Comparison of ENCODE assay signal across 1 cellular context in the genomic region with DNA sequence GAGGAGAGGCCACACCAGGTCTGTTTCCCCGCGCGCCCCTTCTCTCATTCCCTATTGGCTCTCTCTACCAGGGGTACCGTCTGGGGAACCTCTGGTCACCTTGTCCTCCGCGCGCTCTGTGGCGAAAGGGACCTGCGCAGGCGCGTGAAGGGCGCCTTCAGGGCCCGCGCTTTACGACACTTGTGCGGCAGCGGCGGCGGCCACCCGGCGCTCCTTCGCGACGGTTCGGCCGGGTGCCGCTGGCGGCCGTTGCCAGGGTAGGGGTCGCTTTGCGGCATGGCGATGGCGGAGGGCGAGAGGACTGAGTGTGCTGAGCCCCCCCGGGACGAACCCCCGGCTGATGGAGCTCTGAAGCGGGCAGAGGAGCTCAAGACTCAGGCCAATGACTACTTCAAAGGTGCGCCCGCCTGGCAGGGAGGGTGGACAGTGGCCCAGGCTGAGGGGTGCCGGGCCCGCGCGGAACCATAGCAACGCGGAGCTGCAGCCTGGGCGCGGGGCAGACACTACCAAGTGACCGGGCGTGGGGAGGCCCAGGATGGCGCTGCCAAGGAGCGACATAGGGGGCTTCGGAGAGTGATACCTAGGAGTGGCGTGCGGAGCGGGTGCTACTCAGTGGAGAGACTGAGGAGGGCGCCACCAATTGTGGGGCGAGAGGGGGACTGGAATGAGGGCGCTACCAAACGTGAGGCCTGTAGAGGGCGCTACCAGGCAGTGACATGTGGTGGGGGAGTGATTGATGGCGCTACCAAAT.
A peak's percentile ranks its signal among the peaks of the same experiment; 100 is the strongest.
TF ChIP-seq lines count a peak whose summit lies in the region.

A gene with protein sequence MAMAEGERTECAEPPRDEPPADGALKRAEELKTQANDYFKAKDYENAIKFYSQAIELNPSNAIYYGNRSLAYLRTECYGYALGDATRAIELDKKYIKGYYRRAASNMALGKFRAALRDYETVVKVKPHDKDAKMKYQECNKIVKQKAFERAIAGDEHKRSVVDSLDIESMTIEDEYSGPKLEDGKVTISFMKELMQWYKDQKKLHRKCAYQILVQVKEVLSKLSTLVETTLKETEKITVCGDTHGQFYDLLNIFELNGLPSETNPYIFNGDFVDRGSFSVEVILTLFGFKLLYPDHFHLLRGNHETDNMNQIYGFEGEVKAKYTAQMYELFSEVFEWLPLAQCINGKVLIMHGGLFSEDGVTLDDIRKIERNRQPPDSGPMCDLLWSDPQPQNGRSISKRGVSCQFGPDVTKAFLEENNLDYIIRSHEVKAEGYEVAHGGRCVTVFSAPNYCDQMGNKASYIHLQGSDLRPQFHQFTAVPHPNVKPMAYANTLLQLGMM (plus strand): TSS at position 267 of the 751 bp plus-strand sequence. CDS start 10 bp downstream, at position 277.

TF ChIP-seq in HepG2, 621 proteins besides CTCF, POLR2A, EP300 and RAD21 (continued from another document and continues in another):
- TF ChIP-seq HMGXB3 (CRISPR knock-in tag; IDR thresholded peaks at IDR 0.05; ENCODE audit: borderline replicate concordance): 0 out of 2 replicates have a peak, but pooled peaks have one; percentile 49
- TF ChIP-seq ZNF749 (CRISPR knock-in tag; IDR thresholded peaks at IDR 0.05; ENCODE audit: borderline replicate concordance): 0 out of 2 replicates have a peak, but pooled peaks have one; percentile 57
- TF ChIP-seq, protein P1, sequence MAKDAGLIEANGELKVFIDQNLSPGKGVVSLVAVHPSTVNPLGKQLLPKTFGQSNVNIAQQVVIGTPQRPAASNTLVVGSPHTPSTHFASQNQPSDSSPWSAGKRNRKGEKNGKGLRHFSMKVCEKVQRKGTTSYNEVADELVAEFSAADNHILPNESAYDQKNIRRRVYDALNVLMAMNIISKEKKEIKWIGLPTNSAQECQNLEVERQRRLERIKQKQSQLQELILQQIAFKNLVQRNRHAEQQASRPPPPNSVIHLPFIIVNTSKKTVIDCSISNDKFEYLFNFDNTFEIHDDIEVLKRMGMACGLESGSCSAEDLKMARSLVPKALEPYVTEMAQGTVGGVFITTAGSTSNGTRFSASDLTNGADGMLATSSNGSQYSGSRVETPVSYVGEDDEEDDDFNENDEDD (CRISPR knock-in tag; IDR thresholded peaks at IDR 0.05; ENCODE audit: borderline replicate concordance): peak; percentile 63; the same call in 1 of the 2 replicates
- TF ChIP-seq ZNF510 (CRISPR knock-in tag; IDR thresholded peaks at IDR 0.05; ENCODE audit: low read depth): peak; percentile 61; the same call in 1 of the 2 replicates
- TF ChIP-seq, protein P2, sequence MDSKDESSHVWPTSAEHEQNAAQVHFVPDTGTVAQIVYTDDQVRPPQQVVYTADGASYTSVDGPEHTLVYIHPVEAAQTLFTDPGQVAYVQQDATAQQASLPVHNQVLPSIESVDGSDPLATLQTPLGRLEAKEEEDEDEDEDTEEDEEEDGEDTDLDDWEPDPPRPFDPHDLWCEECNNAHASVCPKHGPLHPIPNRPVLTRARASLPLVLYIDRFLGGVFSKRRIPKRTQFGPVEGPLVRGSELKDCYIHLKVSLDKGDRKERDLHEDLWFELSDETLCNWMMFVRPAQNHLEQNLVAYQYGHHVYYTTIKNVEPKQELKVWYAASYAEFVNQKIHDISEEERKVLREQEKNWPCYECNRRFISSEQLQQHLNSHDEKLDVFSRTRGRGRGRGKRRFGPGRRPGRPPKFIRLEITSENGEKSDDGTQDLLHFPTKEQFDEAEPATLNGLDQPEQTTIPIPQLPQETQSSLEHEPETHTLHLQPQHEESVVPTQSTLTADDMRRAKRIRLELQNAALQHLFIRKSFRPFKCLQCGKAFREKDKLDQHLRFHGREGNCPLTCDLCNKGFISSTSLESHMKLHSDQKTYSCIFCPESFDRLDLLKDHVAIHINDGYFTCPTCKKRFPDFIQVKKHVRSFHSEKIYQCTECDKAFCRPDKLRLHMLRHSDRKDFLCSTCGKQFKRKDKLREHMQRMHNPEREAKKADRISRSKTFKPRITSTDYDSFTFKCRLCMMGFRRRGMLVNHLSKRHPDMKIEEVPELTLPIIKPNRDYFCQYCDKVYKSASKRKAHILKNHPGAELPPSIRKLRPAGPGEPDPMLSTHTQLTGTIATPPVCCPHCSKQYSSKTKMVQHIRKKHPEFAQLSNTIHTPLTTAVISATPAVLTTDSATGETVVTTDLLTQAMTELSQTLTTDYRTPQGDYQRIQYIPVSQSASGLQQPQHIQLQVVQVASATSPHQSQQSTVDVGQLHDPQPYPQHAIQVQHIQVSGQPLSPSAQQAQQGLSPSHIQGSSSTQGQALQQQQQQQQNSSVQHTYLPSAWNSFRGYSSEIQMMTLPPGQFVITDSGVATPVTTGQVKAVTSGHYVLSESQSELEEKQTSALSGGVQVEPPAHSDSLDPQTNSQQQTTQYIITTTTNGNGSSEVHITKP (CRISPR knock-in tag; IDR thresholded peaks at IDR 0.05; ENCODE audit: low read depth): peak; percentile 94
- peak; percentile 74; the same call in 1 of the 2 replicates for TF ChIP-seq NR2C2 (CRISPR knock-in tag; IDR thresholded peaks at IDR 0.05; ENCODE audit: borderline replicate concordance)
- TF ChIP-seq, protein P3, sequence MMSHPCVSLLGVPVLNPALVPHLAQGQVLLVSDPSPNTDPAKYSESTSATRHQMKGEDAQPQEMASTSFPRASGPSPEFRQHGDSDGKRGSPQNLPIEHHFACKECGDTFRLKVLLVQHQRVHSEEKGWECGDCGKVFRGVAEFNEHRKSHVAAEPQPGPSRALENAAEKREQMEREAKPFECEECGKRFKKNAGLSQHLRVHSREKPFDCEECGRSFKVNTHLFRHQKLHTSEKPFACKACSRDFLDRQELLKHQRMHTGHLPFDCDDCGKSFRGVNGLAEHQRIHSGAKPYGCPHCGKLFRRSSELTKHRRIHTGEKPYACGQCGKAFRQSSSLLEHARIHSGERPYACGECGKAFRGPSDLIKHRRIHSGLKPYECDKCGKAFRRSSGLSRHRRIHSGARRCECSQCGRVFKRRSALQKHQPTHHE (CRISPR knock-in tag; IDR thresholded peaks at IDR 0.05; ENCODE audit: borderline replicate concordance): 0 out of 2 replicates have a peak, but pooled peaks have one; percentile 33
- peak; percentile 87 for TF ChIP-seq POLR2G (IDR thresholded peaks at IDR 0.05; ENCODE audit: low read depth, low read length)
- TF ChIP-seq HNF1B (CRISPR knock-in tag; IDR thresholded peaks at IDR 0.05): peak; percentile 72
- 0 out of 2 replicates have a peak, but pooled peaks have one; percentile 62 for TF ChIP-seq EEA1 (CRISPR knock-in tag; IDR thresholded peaks at IDR 0.05; ENCODE audit: borderline replicate concordance)
- peak; percentile 84 for TF ChIP-seq RBM39 (IDR thresholded peaks at IDR 0.05; ENCODE audit: low read depth, low read length, poor library complexity, severe bottlenecking)
- TF ChIP-seq FOXK1 (CRISPR knock-in tag; IDR thresholded peaks at IDR 0.05; ENCODE audit: borderline replicate concordance, low read depth): peak; percentile 13; the same call in 1 of the 2 replicates
- TF ChIP-seq ATF2 (CRISPR knock-in tag; IDR thresholded peaks at IDR 0.05): peak; percentile 32; the same call in 1 of the 2 replicates
- TF ChIP-seq SIN3A (IDR thresholded peaks at IDR 0.05; ENCODE audit: borderline replicate concordance, low read depth, low read length): 0 out of 2 replicates have a peak, but pooled peaks have one; percentile 66
- TF ChIP-seq CBX5 (CRISPR knock-in tag; IDR thresholded peaks at IDR 0.05; ENCODE audit: borderline replicate concordance): peak; percentile 45; the same call in 1 of the 2 replicates
- TF ChIP-seq ZNF558 (CRISPR knock-in tag; IDR thresholded peaks at IDR 0.05; ENCODE audit: borderline replicate concordance): peak; percentile 90; the same call in 1 of the 2 replicates
- TF ChIP-seq ZNF781 (CRISPR knock-in tag; IDR thresholded peaks at IDR 0.05; ENCODE audit: borderline replicate concordance, not compliant biosample characterization): peak; percentile 24
- TF ChIP-seq NFYB (CRISPR knock-in tag; IDR thresholded peaks at IDR 0.05): peak; percentile 69
- TF ChIP-seq, protein P4, sequence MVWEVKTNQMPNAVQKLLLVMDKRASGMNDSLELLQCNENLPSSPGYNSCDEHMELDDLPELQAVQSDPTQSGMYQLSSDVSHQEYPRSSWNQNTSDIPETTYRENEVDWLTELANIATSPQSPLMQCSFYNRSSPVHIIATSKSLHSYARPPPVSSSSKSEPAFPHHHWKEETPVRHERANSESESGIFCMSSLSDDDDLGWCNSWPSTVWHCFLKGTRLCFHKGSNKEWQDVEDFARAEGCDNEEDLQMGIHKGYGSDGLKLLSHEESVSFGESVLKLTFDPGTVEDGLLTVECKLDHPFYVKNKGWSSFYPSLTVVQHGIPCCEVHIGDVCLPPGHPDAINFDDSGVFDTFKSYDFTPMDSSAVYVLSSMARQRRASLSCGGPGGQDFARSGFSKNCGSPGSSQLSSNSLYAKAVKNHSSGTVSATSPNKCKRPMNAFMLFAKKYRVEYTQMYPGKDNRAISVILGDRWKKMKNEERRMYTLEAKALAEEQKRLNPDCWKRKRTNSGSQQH (CRISPR knock-in tag; IDR thresholded peaks at IDR 0.05; ENCODE audit: low read depth): no peak
- 0 out of 2 replicates have a peak, but pooled peaks have one; percentile 39 for TF ChIP-seq ZNF44 (CRISPR knock-in tag; IDR thresholded peaks at IDR 0.05)
- TF ChIP-seq PHF21A (CRISPR knock-in tag; IDR thresholded peaks at IDR 0.05): peak; percentile 70
- peak; percentile 85; the same call in 1 of the 2 replicates for TF ChIP-seq ZNF784 (CRISPR knock-in tag; IDR thresholded peaks at IDR 0.05; ENCODE audit: borderline replicate concordance)
- TF ChIP-seq ZNF883 (CRISPR knock-in tag; IDR thresholded peaks at IDR 0.05; ENCODE audit: not compliant biosample characterization): peak; percentile 64
- peak; percentile 68 for TF ChIP-seq ASH2L (IDR thresholded peaks at IDR 0.05; ENCODE audit: insufficient read length, low read depth, low read length)
- no peak for TF ChIP-seq RARG (CRISPR knock-in tag; IDR thresholded peaks at IDR 0.05; ENCODE audit: low read depth)
- 0 out of 2 replicates have a peak, but pooled peaks have one; percentile 16 for TF ChIP-seq ZBTB3 (CRISPR knock-in tag; IDR thresholded peaks at IDR 0.05; ENCODE audit: borderline replicate concordance, low read depth)
- TF ChIP-seq DRAP1 (CRISPR knock-in tag; IDR thresholded peaks at IDR 0.05): peak; percentile 60
